30 cellular contexts compared by ENCODE assay signal in genomic region chr11:15519911-15520310, GRCh38.
"Had no signal": no experiment of that assay in that cellular context is flagged by ENCODE, and none has a peak within 500 bp of the region (broad histone marks: within the 10 kb centered on the region; RNA-seq: fewer than 3 reads in every experiment).

No MANE protein-coding gene starts in this region.

- H3K36me3 ChIP-seq: brain microvascular endothelial cell, esophagus muscularis mucosa, gastrocnemius medialis, heart left ventricle had no signal

- H3K4me3 ChIP-seq: coronary artery, dorsolateral prefrontal cortex, esophagus muscularis mucosa, gastrocnemius medialis, heart left ventricle had no signal

- H3K27me3 ChIP-seq: brain microvascular endothelial cell, esophagus muscularis mucosa, foreskin keratinocyte, gastrocnemius medialis, heart left ventricle had no signal

- H3K4me3 Mint-ChIP-seq: activated CD4-positive, alpha-beta memory T cell treated with anti-CD3 and anti-CD28 coated beads, Interleukin-2, amount 10 ng/mL, durations not matched to agents 7 days and 5 days; activated CD4-positive, alpha-beta T cell treated with anti-CD3 and anti-CD28 coated beads, Interleukin-2, amount 10 ng/mL, durations not matched to agents 7 days and 5 days; activated naive CD4-positive, alpha-beta T cell treated with anti-CD3 and anti-CD28 coated beads, Interleukin-2, amount 10 ng/mL, durations not matched to agents 7 days and 5 days; activated naive CD8-positive, alpha-beta T cell; activated T-cell treated with anti-CD3 and anti-CD28 coated beads, Interleukin-2, amount 50 U/mL, for 24 hours; activated T-cell treated with anti-CD3 and anti-CD28 coated beads, Interleukin-2, amount 50 U/mL, for 72 hours; central memory CD8-positive, alpha-beta T cell; dendritic cell treated with granulocyte-macrophage colony-stimulating factor and Interleukin-4, amounts not matched to agents 40 ng/mL and 50 ng/mL, for 4 days had no signal

- H3K27me3 Mint-ChIP-seq: activated CD4-positive, alpha-beta memory T cell treated with anti-CD3 and anti-CD28 coated beads, Interleukin-2, amount 10 ng/mL, durations not matched to agents 7 days and 5 days; activated CD4-positive, alpha-beta T cell treated with anti-CD3 and anti-CD28 coated beads, Interleukin-2, amount 10 ng/mL, durations not matched to agents 7 days and 5 days; activated naive CD4-positive, alpha-beta T cell treated with anti-CD3 and anti-CD28 coated beads, Interleukin-2, amount 10 ng/mL, durations not matched to agents 7 days and 5 days; activated T-cell treated with anti-CD3 and anti-CD28 coated beads, Interleukin-2, amount 50 U/mL, for 24 hours; central memory CD8-positive, alpha-beta T cell; dendritic cell treated with granulocyte-macrophage colony-stimulating factor and Interleukin-4, amounts not matched to agents 40 ng/mL and 50 ng/mL, for 4 days had no signal

- H3K4me1 ChIP-seq: esophagus muscularis mucosa, foreskin keratinocyte, gastrocnemius medialis, heart left ventricle had no signal

- H3K4me1 Mint-ChIP-seq: activated CD4-positive, alpha-beta memory T cell treated with anti-CD3 and anti-CD28 coated beads, Interleukin-2, amount 10 ng/mL, durations not matched to agents 7 days and 5 days; activated CD4-positive, alpha-beta T cell treated with anti-CD3 and anti-CD28 coated beads, Interleukin-2, amount 10 ng/mL, durations not matched to agents 7 days and 5 days; activated naive CD4-positive, alpha-beta T cell treated with anti-CD3 and anti-CD28 coated beads, Interleukin-2, amount 10 ng/mL, durations not matched to agents 7 days and 5 days; central memory CD8-positive, alpha-beta T cell had no signal

- DNase-seq: activated CD4-positive, alpha-beta memory T cell treated with anti-CD3 and anti-CD28 coated beads, Interleukin-2, amount 10 ng/mL, durations not matched to agents 7 days and 5 days; activated CD4-positive, alpha-beta T cell treated with anti-CD3 and anti-CD28 coated beads for 1 hour; activated CD4-positive, alpha-beta T cell treated with anti-CD3 and anti-CD28 coated beads for 4 hours; activated CD4-positive, alpha-beta T cell treated with anti-CD3 and anti-CD28 coated beads, Interleukin-2, amount 10 ng/mL, durations not matched to agents 7 days and 5 days; activated CD4-positive, alpha-beta T cell treated with anti-CD3 and anti-CD28 coated beads, Interleukin-2, amount 50 U/mL, for 4 hours; activated CD8-positive, alpha-beta memory T cell treated with anti-CD3 and anti-CD28 coated beads, Interleukin-2, amount 50 U/mL, for 48 hours; activated gamma-delta T cell; activated naive CD4-positive, alpha-beta T cell; activated naive CD4-positive, alpha-beta T cell treated with anti-CD3 and anti-CD28 coated beads, Interleukin-2, amount 10 ng/mL, durations not matched to agents 7 days and 5 days; activated T-cell treated with anti-CD3 and anti-CD28 coated beads for 4 hours; activated T-cell treated with anti-CD3 and anti-CD28 coated beads, Interleukin-2, amount 50 U/mL, for 24 hours; activated T-cell treated with anti-CD3 and anti-CD28 coated beads, Interleukin-2, amount 50 U/mL, for 72 hours; amniotic stem cell; anterior cingulate cortex; brain microvascular endothelial cell; dorsolateral prefrontal cortex; effector memory CD4-positive, alpha-beta T cell; erythroblast; foreskin keratinocyte; gastrocnemius medialis; glutamatergic neuron; heart left ventricle; T-helper 2 cell had no signal

- H3K9me3 ChIP-seq: gastrocnemius medialis had no signal

- FAIRE-seq: astrocyte, bronchial epithelial cell had no signal

- H3K9me3 Mint-ChIP-seq: activated naive CD4-positive, alpha-beta T cell treated with anti-CD3 and anti-CD28 coated beads, Interleukin-2, amount 10 ng/mL, durations not matched to agents 7 days and 5 days had no signal

- H3K36me3 Mint-ChIP-seq: activated naive CD4-positive, alpha-beta T cell treated with anti-CD3 and anti-CD28 coated beads, Interleukin-2, amount 10 ng/mL, durations not matched to agents 7 days and 5 days; activated naive CD8-positive, alpha-beta T cell had no signal

- H3K27ac Mint-ChIP-seq: activated CD4-positive, alpha-beta memory T cell treated with anti-CD3 and anti-CD28 coated beads, Interleukin-2, amount 10 ng/mL, durations not matched to agents 7 days and 5 days; activated CD4-positive, alpha-beta T cell treated with anti-CD3 and anti-CD28 coated beads, Interleukin-2, amount 10 ng/mL, durations not matched to agents 7 days and 5 days; activated naive CD4-positive, alpha-beta T cell treated with anti-CD3 and anti-CD28 coated beads, Interleukin-2, amount 10 ng/mL, durations not matched to agents 7 days and 5 days; activated naive CD8-positive, alpha-beta T cell; activated T-cell treated with anti-CD3 and anti-CD28 coated beads, Interleukin-2, amount 50 U/mL, for 24 hours; activated T-cell treated with anti-CD3 and anti-CD28 coated beads, Interleukin-2, amount 50 U/mL, for 72 hours; dendritic cell treated with granulocyte-macrophage colony-stimulating factor and Interleukin-4, amounts not matched to agents 40 ng/mL and 50 ng/mL, for 4 days had no signal

- ATAC-seq: activated T-cell treated with anti-CD3 and anti-CD28 coated beads, Interleukin-2, amount 50 U/mL, for 72 hours; foreskin keratinocyte; gastrocnemius medialis; heart left ventricle had no signal

- H3K27ac ChIP-seq: brain microvascular endothelial cell, coronary artery, dorsolateral prefrontal cortex, esophagus muscularis mucosa, foreskin keratinocyte, gastrocnemius medialis, heart left ventricle had no signal
